10 cellular contexts compared by ENCODE assay signal in genomic region chr9:97046228-97046627, GRCh38. TPM values are rescaled to one million over a fixed set of nuclear protein-coding genes. Genes with fewer than 3 reads are reported as not detected.
A peak's percentile ranks its signal among the peaks of the same experiment; 100 is the strongest.
DNase-seq lines count a peak whose midpoint lies in the region; ATAC-seq and TF ChIP-seq lines count a peak whose summit lies in the region.
"Had no signal": no experiment of that assay in that cellular context is flagged by ENCODE, and none has a peak within 500 bp of the region (broad histone marks: within the 10 kb centered on the region; RNA-seq: fewer than 3 reads in every experiment).

No MANE protein-coding gene starts in this region.

- peak; percentile 50 for DNase-seq in COR-L47 (lab: John Stamatoyannopoulos, UW)
- DNase-seq in left lung = peak; percentile 69 to 83
- DNase-seq in C1 segment of cervical spinal cord (lab: John Stamatoyannopoulos, UW) = no peak
- DNase-seq in coronary artery (ENCODE audit: low spot score) = no peak
- DNase-seq in activated CD8-positive, alpha-beta T cell treated with anti-CD3 and anti-CD28 coated beads for 36 hours = no peak
- no peak for DNase-seq in activated CD4-positive, alpha-beta T cell treated with anti-CD3 and anti-CD28 coated beads, Interleukin-2, amount 50 U/mL, for 1 hour
- DNase-seq: activated naive CD8-positive, alpha-beta T cell treated with anti-CD3 and anti-CD28 coated beads, Interleukin-2, amount 10 ng/mL, durations not matched to agents 7 days and 5 days; CD8-positive, alpha-beta T cell had no signal

- POLR2A ChIA-PET in activated CD8-positive, alpha-beta T cell treated with anti-CD3 and anti-CD28 coated beads for 36 hours (lab: Charles Lee) = interaction anchor here (0.6 kb wide), 1 partner anchor 13 kb away, joined by 3 read pairs; no protein-coding TSS in a partner anchor

- H3K4me3 ChIP-seq in left lung (no peak overlapping the region), coronary artery (no peak overlapping the region)

- TF ChIP-seq CTCF in left lung (IDR thresholded peaks at IDR 0.05) (no peak), coronary artery (IDR thresholded peaks at IDR 0.05) (no peak)
- TF ChIP-seq CTCF in activated CD8-positive, alpha-beta T cell treated with anti-CD3 and anti-CD28 coated beads for 36 hours (IDR thresholded peaks at IDR 0.05) = no peak

- H3K9me3 ChIP-seq in left lung = no peaks in the 10 kb centered on the region

- CTCF ChIA-PET in activated CD8-positive, alpha-beta T cell treated with anti-CD3 and anti-CD28 coated beads for 36 hours (lab: Charles Lee) = no interaction called here

- TF ChIP-seq RAD21 in Ishikawa (IDR thresholded peaks at IDR 0.05; ENCODE audit: low read depth) = no peak

- TF ChIP-seq EP300 in Ishikawa (IDR thresholded peaks at IDR 0.05; ENCODE audit: borderline replicate concordance) = peak; percentile 80

- no peak overlapping the region for H3K4me3 Mint-ChIP-seq in activated T-helper 17 cell treated with anti-CD3 and anti-CD28 coated beads, Interleukin-2, amount 50 U/mL, for 72 hours
- no peak overlapping the region for H3K4me3 Mint-ChIP-seq in activated CD8-positive, alpha-beta T cell treated with anti-CD3 and anti-CD28 coated beads for 36 hours
- H3K4me3 Mint-ChIP-seq: activated naive CD8-positive, alpha-beta T cell treated with anti-CD3 and anti-CD28 coated beads, Interleukin-2, amount 10 ng/mL, durations not matched to agents 7 days and 5 days; CD8-positive, alpha-beta T cell had no signal

- H3K27ac Mint-ChIP-seq in activated T-helper 17 cell treated with anti-CD3 and anti-CD28 coated beads, Interleukin-2, amount 50 U/mL, for 72 hours = no peak overlapping the region
- H3K27ac Mint-ChIP-seq in activated CD8-positive, alpha-beta T cell treated with anti-CD3 and anti-CD28 coated beads for 36 hours = no peak overlapping the region
- H3K27ac Mint-ChIP-seq: activated naive CD8-positive, alpha-beta T cell treated with anti-CD3 and anti-CD28 coated beads, Interleukin-2, amount 10 ng/mL, durations not matched to agents 7 days and 5 days; CD8-positive, alpha-beta T cell had no signal

- peaks cover 0 to 26% of the 10 kb centered on the region in 2 donors for H3K27me3 ChIP-seq in left lung

- no peaks in the 10 kb centered on the region for H3K36me3 ChIP-seq in left lung

- no peak overlapping the region for H3K27ac ChIP-seq in left lung
- no peak overlapping the region for H3K27ac ChIP-seq in coronary artery

- ATAC-seq in activated T-helper 17 cell treated with anti-CD3 and anti-CD28 coated beads, Interleukin-2, amount 50 U/mL, for 72 hours (replicated peaks) = peak; percentile 45
- ATAC-seq in left lung = peak; percentile 98
- ATAC-seq in activated CD8-positive, alpha-beta T cell treated with anti-CD3 and anti-CD28 coated beads for 36 hours = no peak
- ATAC-seq: CD8-positive, alpha-beta T cell had no signal

- no peaks in the 10 kb centered on the region for H3K4me1 ChIP-seq in left lung

- H3K36me3 Mint-ChIP-seq in activated T-helper 17 cell treated with anti-CD3 and anti-CD28 coated beads, Interleukin-2, amount 50 U/mL, for 72 hours (ENCODE audit: low read depth) = no peaks in the 10 kb centered on the region
- H3K36me3 Mint-ChIP-seq in activated CD8-positive, alpha-beta T cell treated with anti-CD3 and anti-CD28 coated beads for 36 hours (ENCODE audit: low read depth) = no peaks in the 10 kb centered on the region
- H3K36me3 Mint-ChIP-seq: activated naive CD8-positive, alpha-beta T cell treated with anti-CD3 and anti-CD28 coated beads, Interleukin-2, amount 10 ng/mL, durations not matched to agents 7 days and 5 days; CD8-positive, alpha-beta T cell had no signal

- H3K9me3 Mint-ChIP-seq in activated T-helper 17 cell treated with anti-CD3 and anti-CD28 coated beads, Interleukin-2, amount 50 U/mL, for 72 hours = no peaks in the 10 kb centered on the region
- H3K9me3 Mint-ChIP-seq in activated CD8-positive, alpha-beta T cell treated with anti-CD3 and anti-CD28 coated beads for 36 hours = no peaks in the 10 kb centered on the region
- H3K9me3 Mint-ChIP-seq: activated naive CD8-positive, alpha-beta T cell treated with anti-CD3 and anti-CD28 coated beads, Interleukin-2, amount 10 ng/mL, durations not matched to agents 7 days and 5 days had no signal

- intact Hi-C loops in left lung (cut with DNase I) = no loop called here
- intact Hi-C loops in activated CD8-positive, alpha-beta T cell treated with anti-CD3 and anti-CD28 coated beads for 36 hours (cut with micrococcal nuclease) = no loop called here

- peaks cover 30% of the 10 kb centered on the region for H3K27me3 Mint-ChIP-seq in activated T-helper 17 cell treated with anti-CD3 and anti-CD28 coated beads, Interleukin-2, amount 50 U/mL, for 72 hours
- peaks cover 27% of the 10 kb centered on the region for H3K27me3 Mint-ChIP-seq in activated CD8-positive, alpha-beta T cell treated with anti-CD3 and anti-CD28 coated beads for 36 hours

- no peaks in the 10 kb centered on the region for H3K4me1 Mint-ChIP-seq in activated T-helper 17 cell treated with anti-CD3 and anti-CD28 coated beads, Interleukin-2, amount 50 U/mL, for 72 hours
- H3K4me1 Mint-ChIP-seq in activated CD8-positive, alpha-beta T cell treated with anti-CD3 and anti-CD28 coated beads for 36 hours (ENCODE audit: low read depth) = no peaks in the 10 kb centered on the region
- H3K4me1 Mint-ChIP-seq: activated naive CD8-positive, alpha-beta T cell treated with anti-CD3 and anti-CD28 coated beads, Interleukin-2, amount 10 ng/mL, durations not matched to agents 7 days and 5 days had no signal

TF ChIP-seq in Ishikawa, 13 proteins besides CTCF, POLR2A, EP300 and RAD21:
- TF ChIP-seq CREB1 (IDR thresholded peaks at IDR 0.05; ENCODE audit: low read depth) (no peak), TEAD4 (IDR thresholded peaks at IDR 0.05) (peak; percentile 95), TCF12 (IDR thresholded peaks at IDR 0.05; ENCODE audit: low read depth) (peak; percentile 86), MAX (IDR thresholded peaks at IDR 0.05) (peak; percentile 76), FOXM1 (IDR thresholded peaks at IDR 0.05; ENCODE audit: borderline replicate concordance, low read depth) (no peak), NFIC (IDR thresholded peaks at IDR 0.05) (peak; percentile 73), YY1 (IDR thresholded peaks at IDR 0.05; ENCODE audit: low read depth) (no peak)

RNA-seq across cellular contexts. Expression of gene CTSV, which starts 7.3 kb away (rescaled TPM):
- 1 to 10 TPM; 1.0 to 2.1 TPM for total RNA-seq in activated T-helper 17 cell treated with anti-CD3 and anti-CD28 coated beads, Interleukin-2, amount 50 U/mL, for 72 hours
- total RNA-seq in left lung = 1 to 10 TPM in 1 of 2 donors, under 1 TPM in 1; 0.24 to 1.1 TPM
- total RNA-seq in activated CD8-positive, alpha-beta T cell treated with anti-CD3 and anti-CD28 coated beads for 36 hours = under 1 TPM; 0.16 to 0.34 TPM

Comparison
In these comparisons a context has a peak if more than half of its experiments do, and no peak if none do; other contexts are left out.
1. DNase-seq: peak in COR-L47 (single experiment) and left lung (2 of 2); none in C1 segment of cervical spinal cord (0 of 14), coronary artery (single experiment), activated CD8-positive, alpha-beta T cell treated with anti-CD3 and anti-CD28 coated beads for 36 hours (single experiment) and activated CD4-positive, alpha-beta T cell treated with anti-CD3 and anti-CD28 coated beads, Interleukin-2, amount 50 U/mL, for 1 hour (single experiment).